8 cellular contexts compared by ENCODE assay signal in the genomic region with DNA sequence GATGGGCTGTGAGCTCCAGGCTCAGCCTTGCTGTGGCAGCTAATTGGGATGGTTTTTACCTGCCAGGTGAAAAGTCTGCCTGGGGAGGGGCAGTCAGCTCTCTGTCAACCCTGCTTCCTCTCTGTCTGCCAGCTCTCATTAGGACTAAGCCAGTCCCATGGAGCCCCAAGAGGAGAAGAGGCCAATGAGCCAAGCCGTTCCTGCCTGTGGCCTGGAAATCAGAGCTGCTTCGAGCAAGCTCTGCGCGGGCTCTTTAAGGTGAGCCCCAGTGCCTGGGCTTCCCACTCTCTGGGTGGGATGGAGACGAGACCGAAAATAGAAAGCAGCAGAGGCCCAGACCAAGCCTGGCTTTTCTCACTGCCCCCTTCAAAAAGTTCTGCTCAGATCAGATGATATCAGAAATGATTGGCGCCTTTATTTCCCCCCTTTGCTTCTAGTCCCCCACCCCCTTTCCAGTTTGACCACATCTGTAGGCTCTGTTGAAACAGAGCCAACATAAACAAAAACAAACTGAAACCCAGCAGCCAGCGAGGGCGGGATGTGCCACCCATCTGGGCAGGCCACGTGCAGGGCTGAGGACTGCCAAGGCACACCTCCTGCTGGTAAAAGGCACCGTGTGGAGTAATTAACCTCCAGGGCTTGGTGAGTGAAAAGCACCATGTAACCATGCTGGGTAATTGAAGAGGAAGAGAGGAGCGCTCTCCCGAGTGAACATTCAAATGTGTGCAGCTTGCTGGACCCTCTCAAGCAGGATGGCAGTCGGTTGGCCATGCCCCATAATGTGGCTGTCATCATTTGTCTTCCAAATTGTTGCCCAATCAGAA.
A peak's percentile ranks its signal among the peaks of the same experiment; 100 is the strongest.
DNase-seq lines count a peak whose midpoint lies in the region; TF ChIP-seq lines count a peak whose summit lies in the region.

No MANE protein-coding gene starts in this region.

- H4K12ac ChIP-seq in trophoblast cell (ENCODE audit: low read depth, low read length) = no peak overlapping the region

- H3K14ac ChIP-seq in trophoblast cell (ENCODE audit: low read length) = no peak overlapping the region

- no peak overlapping the region for H3K27ac ChIP-seq in mesendoderm (ENCODE audit: low read depth, low read length)
- H3K27ac ChIP-seq in trophoblast cell (ENCODE audit: low read depth, low read length) = no peak overlapping the region

- H3K79me2 ChIP-seq in mesendoderm (ENCODE audit: control insufficient read depth, insufficient read depth, low read length) (no peaks in the 10 kb centered on the region), trophoblast cell (ENCODE audit: control insufficient read depth, insufficient read depth, low read length, poor library complexity) (no peaks in the 10 kb centered on the region)

- no CpG with 5 or more reads among the region's 14 CpGs for WGBS in mesendoderm (ENCODE audit: extremely low coverage, insufficient coverage, low lambda C conversion rate)
- no CpG with 5 or more reads among the region's 14 CpGs for WGBS in trophoblast cell (ENCODE audit: extremely low coverage, insufficient coverage, insufficient read length)

- no peak overlapping the region for H2BK12ac ChIP-seq in trophoblast cell (ENCODE audit: low read length)

- H3K9me3 ChIP-seq in trophoblast cell (ENCODE audit: insufficient read depth, low read depth, low read length) = no peaks in the 10 kb centered on the region

- no peaks in the 10 kb centered on the region for H3K36me3 ChIP-seq in mesendoderm (ENCODE audit: control insufficient read depth, insufficient read depth, low read length)
- H3K36me3 ChIP-seq in trophoblast cell (ENCODE audit: control insufficient read depth in 1 of 2, insufficient read depth in 2 of 2, low read length in 2 of 2) = no peaks in the 10 kb centered on the region

- DNase-seq in activated gamma-delta T cell treated with Interleukin-2 at 50 U/mL for 16 hours (peak; percentile 40), activated gamma-delta T cell (lab: John Stamatoyannopoulos, UW) (no peak), NCI-H345 (lab: John Stamatoyannopoulos, UW) (peak; percentile 91), T47D (ENCODE audit: low read depth in 1 of 2, low spot score in 1 of 2) (peak; percentile 28 to 81), mesendoderm (peak; percentile 33), erythroblast (lab: John Stamatoyannopoulos, UW) (no peak), SKM-1 (lab: John Stamatoyannopoulos, UW; ENCODE audit: unreplicated experiment) (no peak), trophoblast cell (no peak)

- H3K27me3 ChIP-seq in mesendoderm (ENCODE audit: insufficient read depth, low read length, poor library complexity) (no peaks in the 10 kb centered on the region), trophoblast cell (ENCODE audit: insufficient read depth, low read length) (no peaks in the 10 kb centered on the region)

- H4K91ac ChIP-seq in trophoblast cell (ENCODE audit: low read depth, low read length) = no peak overlapping the region

- no peak overlapping the region for H3K4ac ChIP-seq in mesendoderm (ENCODE audit: low read depth, low read length)
- no peak overlapping the region for H3K4ac ChIP-seq in trophoblast cell (ENCODE audit: low read depth, low read length)

- H2AFZ ChIP-seq in trophoblast cell (ENCODE audit: insufficient read depth, low read length, poor library complexity) = no peak overlapping the region

- H3K23ac ChIP-seq in mesendoderm (ENCODE audit: low read length) (no peak overlapping the region), trophoblast cell (ENCODE audit: low read length) (no peak overlapping the region)

- H3K4me2 ChIP-seq in mesendoderm (ENCODE audit: low read length) (no peak overlapping the region), trophoblast cell (ENCODE audit: low read length) (no peak overlapping the region)

- H2BK120ac ChIP-seq in mesendoderm (ENCODE audit: low read depth, low read length) (no peak overlapping the region), trophoblast cell (ENCODE audit: insufficient read depth, low read length, poor library complexity) (no peak overlapping the region)

- no peak overlapping the region for H4K8ac ChIP-seq in mesendoderm (ENCODE audit: low read depth, low read length)
- H4K8ac ChIP-seq in trophoblast cell (ENCODE audit: low read depth, low read length) = no peak overlapping the region

- H2BK5ac ChIP-seq in mesendoderm (ENCODE audit: low read length) = no peak overlapping the region
- H2BK5ac ChIP-seq in trophoblast cell (ENCODE audit: low read depth, low read length, poor library complexity) = no peak overlapping the region

- no peak overlapping the region for H2BK15ac ChIP-seq in mesendoderm (replicated peaks; ENCODE audit: low read depth)

- in situ Hi-C loops in T47D (cut with HindIII; ENCODE audit: low pct_unique_long_range_greater_than_20kb, low sequenced_read_pairs) = no loop called here

- H3K18ac ChIP-seq in mesendoderm (ENCODE audit: low read length) (no peak overlapping the region), trophoblast cell (ENCODE audit: low read length) (no peak overlapping the region)

- H3K4me3 ChIP-seq in mesendoderm (ENCODE audit: low read length) (no peak overlapping the region), trophoblast cell (ENCODE audit: low read depth, low read length) (no peak overlapping the region)

- no peak overlapping the region for H4K5ac ChIP-seq in mesendoderm (ENCODE audit: low read length)

- no peaks in the 10 kb centered on the region for H3K4me1 ChIP-seq in mesendoderm (ENCODE audit: control insufficient read depth, low read depth, low read length)
- H3K4me1 ChIP-seq in trophoblast cell (ENCODE audit: control insufficient read depth in 1 of 2, insufficient read depth in 2 of 2, low read length in 2 of 2) = peaks cover 8 to 9% of the 10 kb centered on the region in 2 experiments

- H3K79me1 ChIP-seq in mesendoderm (ENCODE audit: low read length) = no peaks in the 10 kb centered on the region
- H3K79me1 ChIP-seq in trophoblast cell (ENCODE audit: low read length) = no peaks in the 10 kb centered on the region

- no peak for TF ChIP-seq POLR2A in erythroblast (IDR thresholded peaks at IDR 0.05; ENCODE audit: low read length)

- H3K56ac ChIP-seq in mesendoderm (ENCODE audit: low read length) = no peak overlapping the region

- H2AK5ac ChIP-seq in mesendoderm (ENCODE audit: low read length) (no peak overlapping the region), trophoblast cell (ENCODE audit: low read length) (no peak overlapping the region)

- no peak overlapping the region for H3K9ac ChIP-seq in mesendoderm (ENCODE audit: low read length)
- H3K9ac ChIP-seq in trophoblast cell (ENCODE audit: low read length) = no peak overlapping the region

Comparison
In these comparisons a context has a peak if more than half of its experiments do, and no peak if none do; other contexts are left out.
1. DNase-seq: peak in activated gamma-delta T cell treated with Interleukin-2 at 50 U/mL for 16 hours (single experiment), NCI-H345 (single experiment), T47D (2 of 2) and mesendoderm (single experiment); none in activated gamma-delta T cell (single experiment), erythroblast (0 of 2), SKM-1 (single experiment) and trophoblast cell (0 of 2).